ENCODE assay signal across 11 cellular contexts in the genomic region with DNA sequence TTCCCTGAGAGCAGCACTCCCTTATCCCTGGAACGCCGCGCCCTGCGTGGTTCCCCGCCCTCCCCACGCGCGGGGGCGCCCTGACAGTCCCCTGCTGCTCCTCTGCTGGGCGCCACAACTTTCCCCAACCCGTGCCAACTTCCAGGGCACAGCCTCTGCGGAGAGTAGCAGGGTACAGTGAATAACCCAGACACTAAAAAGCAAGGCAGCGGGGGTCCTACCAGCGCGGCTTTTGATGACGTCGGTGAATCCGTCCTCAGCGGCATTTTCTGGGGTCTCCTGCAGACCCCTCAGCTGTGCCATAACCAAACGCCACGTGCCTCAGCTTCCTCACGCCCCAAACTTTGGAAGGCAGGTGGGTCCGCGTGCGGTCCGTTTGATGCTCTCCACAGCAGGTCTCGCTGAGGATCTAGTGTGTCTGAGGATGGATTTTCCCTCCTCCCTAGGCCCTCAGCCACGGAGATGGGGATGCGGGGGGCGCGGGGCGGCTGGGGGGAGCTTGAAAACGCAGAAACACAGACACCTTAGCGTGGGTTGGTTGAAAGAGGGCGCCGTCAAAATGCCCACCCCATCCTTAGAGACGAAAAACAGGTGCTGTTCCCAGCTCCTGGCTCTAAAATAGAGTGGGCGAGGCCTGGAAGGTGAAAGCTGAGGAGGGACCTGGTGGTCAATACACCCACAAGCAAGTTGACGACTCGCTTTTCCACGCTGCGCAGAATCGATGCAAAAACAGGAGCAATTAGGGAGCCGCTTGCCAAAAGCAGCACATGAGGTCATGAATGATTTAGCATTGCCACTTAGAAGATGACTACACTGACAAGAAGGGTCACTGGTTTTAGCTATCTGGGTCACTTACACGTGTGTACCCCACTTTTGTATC.
A peak's percentile ranks its signal among the peaks of the same experiment; 100 is the strongest.
DNase-seq lines count a peak whose midpoint lies in the region; ATAC-seq, FAIRE-seq and TF ChIP-seq lines count a peak whose summit lies in the region.
"Had no signal": no experiment of that assay in that cellular context is flagged by ENCODE, and none has a peak within 500 bp of the region (broad histone marks: within the 10 kb centered on the region; RNA-seq: fewer than 3 reads in every experiment).

No MANE protein-coding gene starts in this region.

- H3K23ac ChIP-seq in H1 (ENCODE audit: insufficient read length): no peak overlapping the region

- WGBS in HUES64: 25% methylated on average over 32 of the region's 45 CpGs
- WGBS in H1 (ENCODE audit: extremely low coverage in 1 of 2, insufficient coverage in 1 of 2, insufficient read length in 1 of 2, insufficient replicate concordance in 2 of 2, low coverage in 1 of 2, low lambda C conversion rate in 2 of 2, missing lambda C conversion rate in 1 of 2), 2 experiments: 10% methylated on average over 29 of the region's 45 CpGs; no CpG with 5 or more reads in 1 of the 2 experiments

- H4K20me1 ChIP-seq in H1 (replicated peaks in 1 of 2; ENCODE audit: control insufficient read depth in 1 of 2, insufficient read depth in 2 of 2, low read length in 2 of 2): no peaks in the 10 kb centered on the region

- H3K18ac ChIP-seq in H1 (ENCODE audit: extremely low read depth, low read length): no peak overlapping the region

- no peak overlapping the region for H4K8ac ChIP-seq in H1 (ENCODE audit: extremely low read depth, insufficient read depth, low read length)

- peak overlapping the region; percentile 60 for H3K4me3 ChIP-seq in HUES64 (ENCODE audit: low read length)
- H3K4me3 ChIP-seq in H1 (ENCODE audit: extremely low read depth in 1 of 4, insufficient read depth in 2 of 4, low read depth in 3 of 4, low read length in 4 of 4): peak overlapping the region; percentile 47 to 69 (median 56)
- H3K4me3 ChIP-seq in lower lobe of right lung: peak overlapping the region; percentile 40
- peak overlapping the region; percentile 69 for H3K4me3 ChIP-seq in skeletal muscle satellite cell (ENCODE audit: low read length)

- peak in 1 of 2 experiments; percentile 40 for DNase-seq in H1 (ENCODE audit: low read depth in 1 of 2, low spot score in 2 of 2)
- DNase-seq in lower lobe of right lung: peak; percentile 28
- DNase-seq: activated naive CD8-positive, alpha-beta T cell treated with anti-CD3 and anti-CD28 coated beads, Interleukin-2, amount 50 U/mL, for 24 hours; COR-L47; T-helper 1 cell had no signal

- intact Hi-C loops in lower lobe of right lung (cut with DNase I): no loop called here

- CTCF ChIA-PET in H1 (lab: Charles Lee; ENCODE audit: partially characterized antibody): no interaction called here

- H3K14ac ChIP-seq in H1 (ENCODE audit: insufficient read length): no peak overlapping the region

- H3K23me2 ChIP-seq in H1 (ENCODE audit: low read depth, low read length): peaks cover 4% of the 10 kb centered on the region; the same call in 1 of the 2 replicates

- no peak overlapping the region for H2AK5ac ChIP-seq in H1 (ENCODE audit: low read depth, low read length)

- no peak overlapping the region for H2BK12ac ChIP-seq in H1 (ENCODE audit: low read depth, low read length)

- no peak overlapping the region for H3K56ac ChIP-seq in H1 (replicated peaks; ENCODE audit: insufficient read length, low read depth, low read length)

- H4K91ac ChIP-seq in H1 (replicated peaks; ENCODE audit: insufficient read length, low read length): no peak overlapping the region

- no peak for TF ChIP-seq CTCF in H1 (IDR thresholded peaks at IDR 0.05; ENCODE audit: control extremely low read depth in 1 of 3, insufficient read depth in 1 of 3, low read depth in 1 of 3, low read length in 3 of 3)
- no peak for TF ChIP-seq CTCF in lower lobe of right lung (IDR thresholded peaks at IDR 0.05)

- no peaks in the 10 kb centered on the region for H3K79me1 ChIP-seq in H1 (ENCODE audit: low read depth, low read length)

- POLR2A ChIA-PET in H1 (lab: Charles Lee; ENCODE audit: partially characterized antibody): no interaction called here

- no peak for TF ChIP-seq EP300 in H1 (IDR thresholded peaks at IDR 0.05; ENCODE audit: borderline replicate concordance in 1 of 2, low read depth in 2 of 2, low read length in 2 of 2)

- no peak overlapping the region for H4K5ac ChIP-seq in H1 (ENCODE audit: insufficient read length, low read depth, low read length)

- no peaks in the 10 kb centered on the region for H3K79me2 ChIP-seq in H1 (ENCODE audit: control insufficient read depth in 1 of 2, insufficient read depth in 2 of 2, low read length in 2 of 2)

- FAIRE-seq in H1 (lab: Jason Lieb, UNC): no peak

- no peak overlapping the region for H2BK120ac ChIP-seq in H1 (replicated peaks; ENCODE audit: low read depth, low read length)

- H3K27ac ChIP-seq in HUES64 (ENCODE audit: low read depth, low read length): no peak overlapping the region
- no peak overlapping the region for H3K27ac ChIP-seq in H1 (ENCODE audit: low read depth, low read length)
- no peak overlapping the region for H3K27ac ChIP-seq in lower lobe of right lung

- TF ChIP-seq POLR2A in H1 (IDR thresholded peaks at IDR 0.05; ENCODE audit: control extremely low read depth in 1 of 2, low read depth in 2 of 2, low read length in 2 of 2): no peak

- H2BK15ac ChIP-seq in H1 (ENCODE audit: low read length): no peak overlapping the region

- ATAC-seq in lower lobe of right lung (peak in 1 of 2 donors; percentile 54), GM21576 (IDR thresholded peaks at IDR 0.05; ENCODE audit: unreplicated experiment) (no peak), HG02588 (IDR thresholded peaks at IDR 0.05; ENCODE audit: unreplicated experiment) (no peak), esophagus mucosa (no peak), HG03354 (IDR thresholded peaks at IDR 0.05; ENCODE audit: poor library complexity, severe bottlenecking, unreplicated experiment) (no peak)
- ATAC-seq: activated naive CD8-positive, alpha-beta T cell treated with anti-CD3 and anti-CD28 coated beads, Interleukin-2, amount 50 U/mL, for 24 hours had no signal

- peak overlapping the region; percentile 88; the same call in 1 of the 2 replicates for H2AFZ ChIP-seq in H1 (ENCODE audit: low read length)

- no peaks in the 10 kb centered on the region for H3K36me3 ChIP-seq in HUES64 (ENCODE audit: insufficient read depth, low read length)
- no peaks in the 10 kb centered on the region for H3K36me3 ChIP-seq in H1 (ENCODE audit: control insufficient read depth in 2 of 4, insufficient read depth in 4 of 4, low read length in 3 of 4)
- no peaks in the 10 kb centered on the region for H3K36me3 ChIP-seq in lower lobe of right lung
- no peaks in the 10 kb centered on the region for H3K36me3 ChIP-seq in skeletal muscle satellite cell (ENCODE audit: insufficient read depth, low read length)

- H2BK20ac ChIP-seq in H1 (ENCODE audit: low read length): no peak overlapping the region

- H3K4me2 ChIP-seq in H1 (ENCODE audit: insufficient read depth in 1 of 2, low read depth in 2 of 2, low read length in 2 of 2) (peak overlapping the region; percentile 82), skeletal muscle satellite cell (ENCODE audit: low read length) (peak overlapping the region; percentile 83)

- H3K4ac ChIP-seq in H1 (replicated peaks; ENCODE audit: insufficient read length, low read depth, low read length): no peak overlapping the region

- H3K9me3 ChIP-seq in HUES64 (ENCODE audit: insufficient read depth, low read depth, low read length) (no peaks in the 10 kb centered on the region), H1 (ENCODE audit: insufficient read depth in 2 of 2, low read depth in 1 of 2, low read length in 1 of 2) (no peaks in the 10 kb centered on the region), lower lobe of right lung (no peaks in the 10 kb centered on the region), skeletal muscle satellite cell (replicated peaks; ENCODE audit: low read length) (no peaks in the 10 kb centered on the region)

- H3K9ac ChIP-seq in HUES64 (ENCODE audit: low read depth, low read length) (no peak overlapping the region), H1 (replicated peaks in 1 of 4; ENCODE audit: extremely low read depth in 1 of 4, low read depth in 3 of 4, low read length in 3 of 4) (no peak overlapping the region), skeletal muscle satellite cell (ENCODE audit: low read depth, low read length) (no peak overlapping the region)

- H3K27me3 ChIP-seq in HUES64 (ENCODE audit: insufficient read depth, low read length) (peaks cover 22% of the 10 kb centered on the region), H1 (replicated peaks in 1 of 4; ENCODE audit: control insufficient read depth in 3 of 4, extremely low read depth in 1 of 4, insufficient read depth in 3 of 4, low read length in 3 of 4) (peaks cover 1 to 4% (median 3%) of the 10 kb centered on the region in 4 experiments; a peak in 4 of 7 replicates), lower lobe of right lung (ENCODE audit: low read depth) (no peaks in the 10 kb centered on the region), skeletal muscle satellite cell (ENCODE audit: control insufficient read depth, insufficient read depth, low read length) (peaks cover 2% of the 10 kb centered on the region)

- TF ChIP-seq RAD21 in H1 (IDR thresholded peaks at IDR 0.05 in 1 of 2, conservative IDR thresholded peaks at IDR 0.05 in 1 of 2; ENCODE audit: low read depth in 2 of 2, low read length in 2 of 2): no peak

- no peak overlapping the region for H2BK5ac ChIP-seq in H1 (ENCODE audit: low read depth, low read length)

- H3K4me1 ChIP-seq in HUES64 (ENCODE audit: insufficient read depth, low read length): no peaks in the 10 kb centered on the region
- no peaks in the 10 kb centered on the region for H3K4me1 ChIP-seq in H1 (replicated peaks in 1 of 4; ENCODE audit: control insufficient read depth in 3 of 4, insufficient read depth in 4 of 4, low read length in 3 of 4)
- H3K4me1 ChIP-seq in lower lobe of right lung: no peaks in the 10 kb centered on the region
- H3K4me1 ChIP-seq in skeletal muscle satellite cell (ENCODE audit: control insufficient read depth, insufficient read depth, low read length): no peaks in the 10 kb centered on the region

TF ChIP-seq in H1, 55 proteins besides CTCF, POLR2A, EP300 and RAD21 (continues in another document):
- no peak for TF ChIP-seq RFX5 (IDR thresholded peaks at IDR 0.05; ENCODE audit: borderline replicate concordance, low read depth, low read length)
- TF ChIP-seq BACH1 (IDR thresholded peaks at IDR 0.05; ENCODE audit: low read length): no peak
- TF ChIP-seq HDAC2 (IDR thresholded peaks at IDR 0.05; ENCODE audit: borderline replicate concordance in 1 of 2, low read depth in 2 of 2, low read length in 2 of 2): 0 out of 4 replicates have a peak, but pooled peaks of 1 of the 2 experiments have one; percentile 22
- TF ChIP-seq KDM5A (IDR thresholded peaks at IDR 0.05; ENCODE audit: low read length): no peak
- TF ChIP-seq SP1 (IDR thresholded peaks at IDR 0.05; ENCODE audit: low read depth, low read length): no peak
- peak; percentile 55 for TF ChIP-seq ASH2L (IDR thresholded peaks at IDR 0.05; ENCODE audit: low read length)
- TF ChIP-seq HDAC6 (IDR thresholded peaks at IDR 0.05; ENCODE audit: low read depth, low read length): no peak
- TF ChIP-seq JUN (IDR thresholded peaks at IDR 0.05; ENCODE audit: low read depth, low read length): no peak
- no peak for TF ChIP-seq BRCA1 (IDR thresholded peaks at IDR 0.05; ENCODE audit: low read depth, low read length)
